In genomic region chr21:44815852-44816628, GRCh38 we compare ENCODE assay signal across 11 cellular contexts. TPM values are rescaled to one million over a fixed set of nuclear protein-coding genes. Genes with fewer than 3 reads are reported as not detected.
DNase-seq lines count a peak whose midpoint lies in the region; TF ChIP-seq lines count a peak whose summit lies in the region.
"Had no signal": no experiment of that assay in that cellular context is flagged by ENCODE, and none has a peak within 500 bp of the region (broad histone marks: within the 10 kb centered on the region; RNA-seq: fewer than 3 reads in every experiment).

No MANE protein-coding gene starts in this region.

- peak overlapping the region; percentile 66 for H3K4me2 ChIP-seq in osteoblast (ENCODE audit: insufficient read depth, low read length)

- no peak overlapping the region for H2AFZ ChIP-seq in osteoblast (ENCODE audit: low read length)

- H3K4me3 ChIP-seq in coronary artery (peak overlapping the region; percentile 77), osteoblast (ENCODE audit: insufficient read depth, low read length) (peak overlapping the region; percentile 3)

- no peaks in the 10 kb centered on the region for H3K9me3 ChIP-seq in osteoblast (ENCODE audit: low read depth, low read length)

- DNase-seq in NCI-H748 (lab: John Stamatoyannopoulos, UW; ENCODE audit: unreplicated experiment) (peak; percentile 9), NCI-H748 treated with DMSO at 0.1 percent for 48 hours (lab: John Stamatoyannopoulos, UW) (no peak), NCI-H69 (lab: John Stamatoyannopoulos, UW) (peak; percentile 29), coronary artery (ENCODE audit: low spot score) (no peak), osteoblast (ENCODE audit: insufficient read length, low spot score, missing footprints) (peak; percentile 70), MV-4-11 (lab: John Stamatoyannopoulos, UW) (no peak), NCI-H524 treated with DMSO at 0.1 percent for 48 hours (lab: John Stamatoyannopoulos, UW) (no peak), hippocampal formation (lab: John Stamatoyannopoulos, UW) (no peak)
- DNase-seq: stimulated activated CD4-positive, alpha-beta T cell treated with anti-CD3 and anti-CD28 coated beads, Interleukin-1b, Interleukin-23, amount 100 ng/mL, for 48 hours had no signal

- no peaks in the 10 kb centered on the region for H3K27me3 ChIP-seq in osteoblast (ENCODE audit: insufficient read depth, low read length)
- H3K27me3 ChIP-seq: heart left ventricle had no signal

- H3K4me1 ChIP-seq in osteoblast (ENCODE audit: insufficient read depth, low read length) = peaks cover 23% of the 10 kb centered on the region

- TF ChIP-seq CTCF in coronary artery (IDR thresholded peaks at IDR 0.05) (no peak), osteoblast (IDR thresholded peaks at IDR 0.05; ENCODE audit: extremely low read depth, low read depth, low read length) (no peak)

- peaks cover 42% of the 10 kb centered on the region for H4K20me1 ChIP-seq in osteoblast (ENCODE audit: insufficient read depth, low read length)

- H3K36me3 ChIP-seq in osteoblast (ENCODE audit: insufficient read depth, low read length) = peaks cover 14% of the 10 kb centered on the region
- H3K36me3 ChIP-seq: thoracic aorta had no signal

- H3K79me2 ChIP-seq in osteoblast (ENCODE audit: insufficient read depth, low read length) = peaks cover 65% of the 10 kb centered on the region

- H3K27ac ChIP-seq in coronary artery = peak overlapping the region in 1 of 2 donors; percentile 94
- H3K27ac ChIP-seq in osteoblast (ENCODE audit: low read depth, low read length) = peak overlapping the region; percentile 28
- H3K27ac ChIP-seq: thoracic aorta had no signal

RNA-seq across cellular contexts. Expression of gene SUMO3, which starts 1.8 kb away (rescaled TPM):
- total RNA-seq in osteoblast = 80.7 and 82.8 TPM in 2 replicates

RNA-seq across cellular contexts. Expression of gene UBE2G2, which starts 14.4 kb away (rescaled TPM):
- total RNA-seq in osteoblast = 75.3 and 94.3 TPM in 2 replicates

RNA-seq across cellular contexts. Expression of gene PTTG1IP, which starts 57.5 kb away (rescaled TPM):
- total RNA-seq in osteoblast = 413 and 480 TPM in 2 replicates

Comparison
In these comparisons a context has a peak if more than half of its experiments do, and no peak if none do; other contexts are left out.
1. DNase-seq: peak in NCI-H748 (single experiment), NCI-H69 (single experiment) and osteoblast (single experiment); none in NCI-H748 treated with DMSO at 0.1 percent for 48 hours (single experiment), coronary artery (single experiment), MV-4-11 (single experiment), NCI-H524 treated with DMSO at 0.1 percent for 48 hours (single experiment) and hippocampal formation (0 of 2).